Comparison of ENCODE assay signal across 8 cellular contexts in genomic region chr4:77385124-77385969, GRCh38.
DNase-seq lines count a peak whose midpoint lies in the region; ATAC-seq lines count a peak whose summit lies in the region.

No MANE protein-coding gene starts in this region.

- no peaks in the 10 kb centered on the region for H3K9me3 Mint-ChIP-seq in activated CD4-positive, alpha-beta memory T cell treated with anti-CD3 and anti-CD28 coated beads for 36 hours

- ATAC-seq in HG02852 (IDR thresholded peaks at IDR 0.05; ENCODE audit: unreplicated experiment), result peak; percentile 89

- H3K27ac Mint-ChIP-seq in activated CD4-positive, alpha-beta memory T cell treated with anti-CD3 and anti-CD28 coated beads for 36 hours, result no peak overlapping the region

- H3K27me3 Mint-ChIP-seq in activated CD4-positive, alpha-beta memory T cell treated with anti-CD3 and anti-CD28 coated beads for 36 hours, result no peaks in the 10 kb centered on the region

- H3K36me3 Mint-ChIP-seq in activated CD4-positive, alpha-beta memory T cell treated with anti-CD3 and anti-CD28 coated beads for 36 hours, result no peaks in the 10 kb centered on the region

- H3K4me3 Mint-ChIP-seq in activated CD4-positive, alpha-beta memory T cell treated with anti-CD3 and anti-CD28 coated beads for 36 hours, result no peak overlapping the region

- CTCF ChIA-PET in activated CD4-positive, alpha-beta memory T cell treated with anti-CD3 and anti-CD28 coated beads for 36 hours (lab: Charles Lee), result interaction anchor here (0.6 to 6.6 kb wide), 16 partner anchors 10 to 484 kb away, joined by 3 to 45 read pairs (median 5); partner anchors contain the start of gene CXCL13

- intact Hi-C loops in activated CD4-positive, alpha-beta memory T cell treated with anti-CD3 and anti-CD28 coated beads for 36 hours (cut with micrococcal nuclease), result loop anchor here (1.0 to 5.0 kb wide), 5 partner anchors 33 to 1132 kb away; no protein-coding TSS in a partner anchor

- H3K4me1 Mint-ChIP-seq in activated CD4-positive, alpha-beta memory T cell treated with anti-CD3 and anti-CD28 coated beads for 36 hours (ENCODE audit: low read depth), result peaks cover 2% of the 10 kb centered on the region

- peak; percentile 38 for DNase-seq in SIG-M5 treated with dmso at 0.1 percent for 504 hours (lab: John Stamatoyannopoulos, UW; ENCODE audit: unreplicated experiment)
- DNase-seq in SIG-M5 (lab: John Stamatoyannopoulos, UW), result no peak
- DNase-seq in NCI-H345 treated with DMSO at 0.1 percent for 48 hours (lab: John Stamatoyannopoulos, UW; ENCODE audit: unreplicated experiment), result peak; percentile 42
- DNase-seq in activated CD4-positive, alpha-beta memory T cell treated with anti-CD3 and anti-CD28 coated beads for 36 hours, result peak; percentile 71
- DNase-seq in effector CD4-positive, alpha-beta T cell, result peak; percentile 20
- DNase-seq in medulla oblongata (ENCODE audit: extremely low spot score), result peak; percentile 85
- peak; percentile 10 to 25 for DNase-seq in stimulated activated CD8-positive, alpha-beta memory T cell treated with anti-CD3 and anti-CD28 coated beads, Interleukin-15, amount 100 ng/mL, for 48 hours (ENCODE audit: low read depth in 2 of 2)

- POLR2A ChIA-PET in activated CD4-positive, alpha-beta memory T cell treated with anti-CD3 and anti-CD28 coated beads for 36 hours (lab: Charles Lee), result no interaction called here
